In the genomic region with DNA sequence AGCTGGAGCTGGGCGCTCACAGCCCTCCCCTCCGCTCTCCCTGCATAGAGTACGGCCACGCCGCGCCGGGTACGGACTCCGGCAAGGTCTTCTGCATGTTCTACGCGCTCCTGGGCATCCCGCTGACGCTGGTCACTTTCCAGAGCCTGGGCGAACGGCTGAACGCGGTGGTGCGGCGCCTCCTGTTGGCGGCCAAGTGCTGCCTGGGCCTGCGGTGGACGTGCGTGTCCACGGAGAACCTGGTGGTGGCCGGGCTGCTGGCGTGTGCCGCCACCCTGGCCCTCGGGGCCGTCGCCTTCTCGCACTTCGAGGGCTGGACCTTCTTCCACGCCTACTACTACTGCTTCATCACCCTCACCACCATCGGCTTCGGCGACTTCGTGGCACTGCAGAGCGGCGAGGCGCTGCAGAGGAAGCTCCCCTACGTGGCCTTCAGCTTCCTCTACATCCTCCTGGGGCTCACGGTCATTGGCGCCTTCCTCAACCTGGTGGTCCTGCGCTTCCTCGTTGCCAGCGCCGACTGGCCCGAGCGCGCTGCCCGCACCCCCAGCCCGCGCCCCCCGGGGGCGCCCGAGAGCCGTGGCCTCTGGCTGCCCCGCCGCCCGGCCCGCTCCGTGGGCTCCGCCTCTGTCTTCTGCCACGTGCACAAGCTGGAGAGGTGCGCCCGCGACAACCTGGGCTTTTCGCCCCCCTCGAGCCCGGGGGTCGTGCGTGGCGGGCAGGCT, we compare ENCODE assay signal across 14 cellular contexts. TPM values are rescaled to one million over a fixed set of nuclear protein-coding genes. Genes with fewer than 3 reads are reported as not detected.
A peak's percentile ranks its signal among the peaks of the same experiment; 100 is the strongest.
DNase-seq lines count a peak whose midpoint lies in the region; ATAC-seq, FAIRE-seq and TF ChIP-seq lines count a peak whose summit lies in the region.
"Had no signal": no experiment of that assay in that cellular context is flagged by ENCODE, and none has a peak within 500 bp of the region (broad histone marks: within the 10 kb centered on the region; RNA-seq: fewer than 3 reads in every experiment).

No MANE protein-coding gene starts in this region.

- H3K27ac ChIP-seq in GM23338 (ENCODE audit: low read depth) (no peak overlapping the region), H1 (ENCODE audit: low read depth, low read length) (no peak overlapping the region), gastrocnemius medialis (no peak overlapping the region)

- no peak overlapping the region for H3K9ac ChIP-seq in H1 (replicated peaks in 1 of 4; ENCODE audit: extremely low read depth in 1 of 4, low read depth in 3 of 4, low read length in 3 of 4)

- H3K4me3 ChIP-seq in GM23338 (no peak overlapping the region), H1 (ENCODE audit: extremely low read depth in 1 of 4, insufficient read depth in 2 of 4, low read depth in 3 of 4, low read length in 4 of 4) (no peak overlapping the region), gastrocnemius medialis (peak overlapping the region in 1 of 4 donors; percentile 10)

- H3K14ac ChIP-seq in H1 (ENCODE audit: insufficient read length): no peak overlapping the region

- H3K9me3 ChIP-seq in H1 (ENCODE audit: insufficient read depth in 2 of 2, low read depth in 1 of 2, low read length in 1 of 2): no peaks in the 10 kb centered on the region
- H3K9me3 ChIP-seq in gastrocnemius medialis: no peaks in the 10 kb centered on the region

- no peak overlapping the region for H3K56ac ChIP-seq in H1 (replicated peaks; ENCODE audit: insufficient read length, low read depth, low read length)

- intact Hi-C loops in activated CD4-positive, alpha-beta memory T cell treated with anti-CD3 and anti-CD28 coated beads for 36 hours (cut with micrococcal nuclease): no loop called here
- intact Hi-C loops in gastrocnemius medialis (cut with DNase I; ENCODE audit: low total_unique reads): no loop called here

- 88% methylated on average over 51 of the region's 73 CpGs; no CpG with 5 or more reads in 1 of the 2 experiments for WGBS in H1 (ENCODE audit: extremely low coverage in 1 of 2, insufficient coverage in 1 of 2, insufficient read length in 1 of 2, insufficient replicate concordance in 2 of 2, low coverage in 1 of 2, low lambda C conversion rate in 2 of 2, missing lambda C conversion rate in 1 of 2), 2 experiments

- H2AK5ac ChIP-seq in H1 (ENCODE audit: low read depth, low read length): no peak overlapping the region

- H3K36me3 ChIP-seq in GM23338 (ENCODE audit: insufficient read depth) (no peaks in the 10 kb centered on the region), H1 (ENCODE audit: control insufficient read depth in 2 of 4, insufficient read depth in 4 of 4, low read length in 3 of 4) (no peaks in the 10 kb centered on the region), gastrocnemius medialis (no peaks in the 10 kb centered on the region)

- no peaks in the 10 kb centered on the region for H3K79me2 ChIP-seq in GM23338 (replicated peaks; ENCODE audit: insufficient read depth)
- H3K79me2 ChIP-seq in H1 (ENCODE audit: control insufficient read depth in 1 of 2, insufficient read depth in 2 of 2, low read length in 2 of 2): no peaks in the 10 kb centered on the region

- H3K23ac ChIP-seq in H1 (ENCODE audit: insufficient read length): no peak overlapping the region

- no peak overlapping the region for H2BK20ac ChIP-seq in H1 (ENCODE audit: low read length)

- H2BK12ac ChIP-seq in H1 (ENCODE audit: low read depth, low read length): no peak overlapping the region

- no peak overlapping the region for H3K4ac ChIP-seq in H1 (replicated peaks; ENCODE audit: insufficient read length, low read depth, low read length)

- no peak overlapping the region for H4K91ac ChIP-seq in H1 (replicated peaks; ENCODE audit: insufficient read length, low read length)

- POLR2A ChIA-PET in activated CD4-positive, alpha-beta memory T cell treated with anti-CD3 and anti-CD28 coated beads for 36 hours (lab: Charles Lee): no interaction called here
- POLR2A ChIA-PET in activated CD4-positive, alpha-beta memory T cell treated with anti-CD3 and anti-CD28 coated beads, Interleukin-2, amount 10 ng/mL, durations not matched to agents 7 days and 5 days (lab: Charles Lee): no interaction called here
- POLR2A ChIA-PET in H1 (lab: Charles Lee; ENCODE audit: partially characterized antibody): no interaction called here

- no peak for TF ChIP-seq EP300 in H1 (IDR thresholded peaks at IDR 0.05; ENCODE audit: borderline replicate concordance in 1 of 2, low read depth in 2 of 2, low read length in 2 of 2)

- FAIRE-seq in H1 (lab: Jason Lieb, UNC): no peak
- FAIRE-seq: urothelium cell line had no signal

- peaks cover 11% of the 10 kb centered on the region; the same call in 1 of the 2 replicates for H3K23me2 ChIP-seq in H1 (ENCODE audit: low read depth, low read length)

- peak; percentile 31 to 59; a peak in 3 of 4 replicates for TF ChIP-seq RAD21 in H1 (IDR thresholded peaks at IDR 0.05 in 1 of 2, conservative IDR thresholded peaks at IDR 0.05 in 1 of 2; ENCODE audit: low read depth in 2 of 2, low read length in 2 of 2)

- no peak overlapping the region for H2BK120ac ChIP-seq in H1 (replicated peaks; ENCODE audit: low read depth, low read length)

- peaks cover 18% of the 10 kb centered on the region for H3K27me3 Mint-ChIP-seq in activated CD4-positive, alpha-beta memory T cell treated with anti-CD3 and anti-CD28 coated beads for 36 hours
- H3K27me3 Mint-ChIP-seq in activated CD4-positive, alpha-beta memory T cell treated with anti-CD3 and anti-CD28 coated beads, Interleukin-2, amount 10 ng/mL, durations not matched to agents 7 days and 5 days: peaks cover 16% of the 10 kb centered on the region
- peaks cover 29% of the 10 kb centered on the region for H3K27me3 Mint-ChIP-seq in GM23338 (ENCODE audit: insufficient read depth, low read depth, poor library complexity)

- CTCF ChIA-PET in activated CD4-positive, alpha-beta memory T cell treated with anti-CD3 and anti-CD28 coated beads for 36 hours (lab: Charles Lee): interaction anchor here (0.8 to 6.7 kb wide), 5 partner anchors 13 to 119 kb away, joined by 3 to 52 read pairs (median 4); no protein-coding TSS in a partner anchor
- CTCF ChIA-PET in activated CD4-positive, alpha-beta memory T cell treated with anti-CD3 and anti-CD28 coated beads, Interleukin-2, amount 10 ng/mL, durations not matched to agents 7 days and 5 days (lab: Charles Lee): interaction anchor here (1.0 to 1.4 kb wide), 4 partner anchors 9 to 544 kb away, joined by 3 to 5 read pairs (median 4); no protein-coding TSS in a partner anchor
- CTCF ChIA-PET in H1 (lab: Charles Lee; ENCODE audit: partially characterized antibody): interaction anchor here (0.6 to 15.1 kb wide), 23 partner anchors 8 to 134 kb away, joined by 3 to 256 read pairs (median 5); partner anchors contain the start of gene YWHAB

- H2BK5ac ChIP-seq in H1 (ENCODE audit: low read depth, low read length): no peak overlapping the region

- in situ Hi-C loops in gastrocnemius medialis (cut with MboI; ENCODE audit: low sequenced_read_pairs in 4 of 4): no loop called here

- peaks cover 16% of the 10 kb centered on the region for H3F3A ChIP-seq in GM23338 (replicated peaks; ENCODE audit: low read depth)

- H4K20me1 ChIP-seq in GM23338 (replicated peaks; ENCODE audit: insufficient read depth) (no peaks in the 10 kb centered on the region), H1 (replicated peaks in 1 of 2; ENCODE audit: control insufficient read depth in 1 of 2, insufficient read depth in 2 of 2, low read length in 2 of 2) (no peaks in the 10 kb centered on the region)

- no peaks in the 10 kb centered on the region for H3K9me2 ChIP-seq in GM23338 (ENCODE audit: insufficient read depth)

- TF ChIP-seq POLR2A in H1 (IDR thresholded peaks at IDR 0.05; ENCODE audit: control extremely low read depth in 1 of 2, low read depth in 2 of 2, low read length in 2 of 2) (no peak), gastrocnemius medialis (IDR thresholded peaks at IDR 0.05) (no peak)

- ATAC-seq in GM23338: peak; percentile 7; the same call in 2 of the 3 replicates
- no peak for ATAC-seq in gastrocnemius medialis
- ATAC-seq in HG03354 (IDR thresholded peaks at IDR 0.05; ENCODE audit: poor library complexity, severe bottlenecking, unreplicated experiment): no peak
- ATAC-seq: activated CD8-positive, alpha-beta memory T cell treated with anti-CD3 and anti-CD28 coated beads, Interleukin-2, amount 10 ng/mL, durations not matched to agents 7 days and 5 days had no signal

- H2BK15ac ChIP-seq in H1 (ENCODE audit: low read length): 0 out of 2 replicates have a peak overlapping the region, but pooled peaks have one; percentile 46

- TF ChIP-seq CTCF in GM23338 (conservative IDR thresholded peaks at IDR 0.05; ENCODE audit: low read depth in 2 of 2) (peak; percentile 50 to 64), H1 (IDR thresholded peaks at IDR 0.05; ENCODE audit: control extremely low read depth in 1 of 3, insufficient read depth in 1 of 3, low read depth in 1 of 3, low read length in 3 of 3) (peak; percentile 66 to 79 (median 77)), gastrocnemius medialis (IDR thresholded peaks at IDR 0.05 in 4 of 5, conservative IDR thresholded peaks at IDR 0.05 in 1 of 5) (peak in 3 of 5 experiments; percentile 28 to 51 (median 49))

- H3K4me1 Mint-ChIP-seq in activated CD4-positive, alpha-beta memory T cell treated with anti-CD3 and anti-CD28 coated beads for 36 hours (ENCODE audit: low read depth): peaks cover 9% of the 10 kb centered on the region
- H3K4me1 Mint-ChIP-seq in activated CD4-positive, alpha-beta memory T cell treated with anti-CD3 and anti-CD28 coated beads, Interleukin-2, amount 10 ng/mL, durations not matched to agents 7 days and 5 days: peaks cover 9% of the 10 kb centered on the region
- H3K4me1 Mint-ChIP-seq in GM23338: peaks cover 22% of the 10 kb centered on the region

- H3K4me3 Mint-ChIP-seq in activated CD4-positive, alpha-beta memory T cell treated with anti-CD3 and anti-CD28 coated beads for 36 hours: no peak overlapping the region
- H3K4me3 Mint-ChIP-seq in activated CD4-positive, alpha-beta memory T cell treated with anti-CD3 and anti-CD28 coated beads, Interleukin-2, amount 10 ng/mL, durations not matched to agents 7 days and 5 days: no peak overlapping the region
- no peak overlapping the region for H3K4me3 Mint-ChIP-seq in GM23338
- H3K4me3 Mint-ChIP-seq: activated CD8-positive, alpha-beta memory T cell treated with anti-CD3 and anti-CD28 coated beads, Interleukin-2, amount 10 ng/mL, durations not matched to agents 7 days and 5 days; natural killer cell had no signal

- H3K36me3 Mint-ChIP-seq in activated CD4-positive, alpha-beta memory T cell treated with anti-CD3 and anti-CD28 coated beads for 36 hours: no peaks in the 10 kb centered on the region
- H3K36me3 Mint-ChIP-seq in activated CD4-positive, alpha-beta memory T cell treated with anti-CD3 and anti-CD28 coated beads, Interleukin-2, amount 10 ng/mL, durations not matched to agents 7 days and 5 days (ENCODE audit: low read depth): no peaks in the 10 kb centered on the region
- H3K36me3 Mint-ChIP-seq in GM23338 (ENCODE audit: low read depth): peaks cover 4% of the 10 kb centered on the region; the same call in 2 of the 3 replicates
- H3K36me3 Mint-ChIP-seq: natural killer cell had no signal

- H3K79me1 ChIP-seq in H1 (ENCODE audit: low read depth, low read length): no peaks in the 10 kb centered on the region

- H2AFZ ChIP-seq in GM23338: no peak overlapping the region
- H2AFZ ChIP-seq in H1 (ENCODE audit: low read length): no peak overlapping the region

- H3K4me2 ChIP-seq in GM23338 (no peak overlapping the region), H1 (ENCODE audit: insufficient read depth in 1 of 2, low read depth in 2 of 2, low read length in 2 of 2) (no peak overlapping the region)

- H3K27me3 ChIP-seq in GM23338 (ENCODE audit: insufficient read depth) (peaks cover 18% of the 10 kb centered on the region), H1 (replicated peaks in 1 of 4; ENCODE audit: control insufficient read depth in 3 of 4, extremely low read depth in 1 of 4, insufficient read depth in 3 of 4, low read length in 3 of 4) (peaks cover 2 to 17% (median 14%) of the 10 kb centered on the region in 4 experiments), gastrocnemius medialis (peaks cover 10 to 13% (median 12%) of the 10 kb centered on the region in 3 donors)

- H3K18ac ChIP-seq in H1 (ENCODE audit: extremely low read depth, low read length): no peak overlapping the region; the same call in 1 of the 2 replicates

- peaks cover 15% of the 10 kb centered on the region for H3K4me1 ChIP-seq in GM23338 (ENCODE audit: insufficient read depth)
- H3K4me1 ChIP-seq in H1 (replicated peaks in 1 of 4; ENCODE audit: control insufficient read depth in 3 of 4, insufficient read depth in 4 of 4, low read length in 3 of 4): peaks cover 0 to 17% (median 3%) of the 10 kb centered on the region in 4 experiments; a peak in 5 of 7 replicates
- H3K4me1 ChIP-seq in gastrocnemius medialis: peaks cover 0 to 10% of the 10 kb centered on the region in 2 donors

- peak; percentile 32 for DNase-seq in activated CD4-positive, alpha-beta memory T cell treated with anti-CD3 and anti-CD28 coated beads for 36 hours
- no peak for DNase-seq in activated CD4-positive, alpha-beta memory T cell treated with anti-CD3 and anti-CD28 coated beads, Interleukin-2, amount 10 ng/mL, durations not matched to agents 7 days and 5 days
- peak; percentile 56 for DNase-seq in GM23338 (ENCODE audit: low spot score)
- peak in 1 of 2 experiments; percentile 71 for DNase-seq in H1 (ENCODE audit: low read depth in 1 of 2, low spot score in 2 of 2)
- no peak for DNase-seq in gastrocnemius medialis
- DNase-seq in medulla oblongata (ENCODE audit: extremely low spot score): no peak
- DNase-seq in T-helper 9 cell: no peak
- DNase-seq: activated CD8-positive, alpha-beta memory T cell treated with anti-CD3 and anti-CD28 coated beads, Interleukin-2, amount 10 ng/mL, durations not matched to agents 7 days and 5 days; foreskin fibroblast; natural killer cell; NCI-H345 had no signal

- no peak overlapping the region for H3K27ac Mint-ChIP-seq in activated CD4-positive, alpha-beta memory T cell treated with anti-CD3 and anti-CD28 coated beads for 36 hours
- no peak overlapping the region for H3K27ac Mint-ChIP-seq in activated CD4-positive, alpha-beta memory T cell treated with anti-CD3 and anti-CD28 coated beads, Interleukin-2, amount 10 ng/mL, durations not matched to agents 7 days and 5 days
- H3K27ac Mint-ChIP-seq in GM23338: no peak overlapping the region
- H3K27ac Mint-ChIP-seq: activated CD8-positive, alpha-beta memory T cell treated with anti-CD3 and anti-CD28 coated beads, Interleukin-2, amount 10 ng/mL, durations not matched to agents 7 days and 5 days; natural killer cell had no signal

- H4K8ac ChIP-seq in H1 (ENCODE audit: extremely low read depth, insufficient read depth, low read length): 0 out of 2 replicates have a peak overlapping the region, but pooled peaks have one; percentile 9

- H3K9me3 Mint-ChIP-seq in activated CD4-positive, alpha-beta memory T cell treated with anti-CD3 and anti-CD28 coated beads for 36 hours: no peaks in the 10 kb centered on the region
- H3K9me3 Mint-ChIP-seq in activated CD4-positive, alpha-beta memory T cell treated with anti-CD3 and anti-CD28 coated beads, Interleukin-2, amount 10 ng/mL, durations not matched to agents 7 days and 5 days: no peaks in the 10 kb centered on the region
- no peaks in the 10 kb centered on the region for H3K9me3 Mint-ChIP-seq in GM23338
- H3K9me3 Mint-ChIP-seq: natural killer cell had no signal

- no peak overlapping the region for H4K5ac ChIP-seq in H1 (ENCODE audit: insufficient read length, low read depth, low read length)

RNA-seq across cellular contexts. Expression of gene KCNK15, which starts 4.6 kb away (rescaled TPM):
- under 1 TPM; 0.71 to 0.77 TPM for total RNA-seq in activated CD4-positive, alpha-beta memory T cell treated with anti-CD3 and anti-CD28 coated beads for 36 hours
- total RNA-seq in activated CD4-positive, alpha-beta memory T cell treated with anti-CD3 and anti-CD28 coated beads, Interleukin-2, amount 10 ng/mL, durations not matched to agents 7 days and 5 days: not detected
- total RNA-seq in GM23338 (2014; rRNA removed; shearing (Covaris generic)): 0.19 and 0.63 TPM in 2 replicates
- 3.3 and 4.3 TPM in 2 replicates for polyA plus RNA-seq in GM23338 (2016; fragmentation: Nextera tagmentation; extraction: Ambion mirVana)
- 0.24 and 0.33 TPM in 2 replicates for total RNA-seq in H1 (2021; fragmentation: NEBNext Ultra II Directional; extraction: Animal tissue kit (Norgen Biotek cat#: 25700))
- 0.33 and 0.74 TPM in 2 replicates for polyA plus RNA-seq in H1 (2011; rRNA removed)
- 0.30 TPM for polyA plus RNA-seq in H1 (2011; cell fraction: cytosol; rRNA removed)
- polyA plus RNA-seq in H1 (2011; cell fraction: nucleus; rRNA removed): 0.54 TPM
- 0.17 to 0.52 TPM (median 0.37 TPM) in 4 replicates for polyA plus RNA-seq in H1 (2012, experiment 1 of 2)
- polyA plus RNA-seq in H1 (2012, experiment 2 of 2): 0.22 TPM
- polyA plus RNA-seq in H1 (2013, experiment 1 of 2): 0.26 TPM
- 0.26 TPM for polyA plus RNA-seq in H1 (2013, experiment 2 of 2)
- polyA minus RNA-seq in H1 (2011; rRNA and poly(A)+ RNA removed): 0.17 and 0.79 TPM in 2 replicates
- 0.66 TPM for polyA minus RNA-seq in H1 (2011; cell fraction: cytosol; rRNA and poly(A)+ RNA removed)
- polyA minus RNA-seq in H1 (2011; cell fraction: nucleus; rRNA and poly(A)+ RNA removed): 2.1 TPM
- total RNA-seq in gastrocnemius medialis: under 1 TPM in 1 of 4 donors, not detected in 3; 0.20 TPM
- total RNA-seq: activated CD8-positive, alpha-beta memory T cell treated with anti-CD3 and anti-CD28 coated beads, Interleukin-2, amount 10 ng/mL, durations not matched to agents 7 days and 5 days; natural killer cell; T-helper 2 cell treated with Interferon-gamma antibody and Interleukin-4, amounts not matched to agents 100 ng/mL and 5 ng/mL, for 36 hours had no signal

RNA-seq across cellular contexts. Expression of gene CCN5, which starts 35.1 kb away (rescaled TPM):
- total RNA-seq in activated CD4-positive, alpha-beta memory T cell treated with anti-CD3 and anti-CD28 coated beads for 36 hours: not detected
- total RNA-seq in activated CD4-positive, alpha-beta memory T cell treated with anti-CD3 and anti-CD28 coated beads, Interleukin-2, amount 10 ng/mL, durations not matched to agents 7 days and 5 days: not detected
- not detected in 2 replicates for total RNA-seq in GM23338 (2014; rRNA removed; shearing (Covaris generic))
- polyA plus RNA-seq in GM23338 (2016; fragmentation: Nextera tagmentation; extraction: Ambion mirVana): not detected in 2 replicates
- not detected in 2 replicates for total RNA-seq in H1 (2021; fragmentation: NEBNext Ultra II Directional; extraction: Animal tissue kit (Norgen Biotek cat#: 25700))
- not detected in 2 replicates for polyA plus RNA-seq in H1 (2011; rRNA removed)
- polyA plus RNA-seq in H1 (2011; cell fraction: cytosol; rRNA removed): not detected
- polyA plus RNA-seq in H1 (2011; cell fraction: nucleus; rRNA removed): not detected
- 0.07 TPM in 1 of 4 replicates, not detected in the others for polyA plus RNA-seq in H1 (2012, experiment 1 of 2)
- polyA plus RNA-seq in H1 (2012, experiment 2 of 2): 0.10 TPM
- polyA plus RNA-seq in H1 (2013, experiment 1 of 2): not detected
- polyA plus RNA-seq in H1 (2013, experiment 2 of 2): not detected
- polyA minus RNA-seq in H1 (2011; rRNA and poly(A)+ RNA removed): not detected in 2 replicates
- polyA minus RNA-seq in H1 (2011; cell fraction: cytosol; rRNA and poly(A)+ RNA removed): 6.5 TPM
- 2.2 TPM for polyA minus RNA-seq in H1 (2011; cell fraction: nucleus; rRNA and poly(A)+ RNA removed)
- total RNA-seq in gastrocnemius medialis: 10 to 100 TPM; 16.4 to 65.3 (median 45.7) TPM
- total RNA-seq: activated CD8-positive, alpha-beta memory T cell treated with anti-CD3 and anti-CD28 coated beads, Interleukin-2, amount 10 ng/mL, durations not matched to agents 7 days and 5 days; natural killer cell; T-helper 2 cell treated with Interferon-gamma antibody and Interleukin-4, amounts not matched to agents 100 ng/mL and 5 ng/mL, for 36 hours had no signal

Comparison
In these comparisons a context has a peak if more than half of its experiments do, and no peak if none do; other contexts are left out.
1. DNase-seq: peak in activated CD4-positive, alpha-beta memory T cell treated with anti-CD3 and anti-CD28 coated beads for 36 hours (single experiment) and GM23338 (single experiment); none in activated CD4-positive, alpha-beta memory T cell treated with anti-CD3 and anti-CD28 coated beads, Interleukin-2, amount 10 ng/mL, durations not matched to agents 7 days and 5 days (single experiment), gastrocnemius medialis (0 of 2), medulla oblongata (single experiment) and T-helper 9 cell (single experiment).
2. RNA of gene CCN5, which starts 35.1 kb away (total RNA-seq): 16.4 to 65.3 TPM in gastrocnemius medialis; not detected in activated CD4-positive, alpha-beta memory T cell treated with anti-CD3 and anti-CD28 coated beads for 36 hours, not detected in activated CD4-positive, alpha-beta memory T cell treated with anti-CD3 and anti-CD28 coated beads, Interleukin-2, amount 10 ng/mL, durations not matched to agents 7 days and 5 days, not detected in GM23338 and not detected in H1; every median in the first group is over 10 times any median in the second.
3. Peak in every context shown above with its lines, with median percentiles within 50 percentile points of each other: CTCF ChIP-seq.